In genomic region chr12:66405395-66405794, GRCh38 we compare ENCODE assay signal across 22 cellular contexts.
DNase-seq lines count a peak whose midpoint lies in the region; ATAC-seq and TF ChIP-seq lines count a peak whose summit lies in the region.
"Had no signal": no experiment of that assay in that cellular context is flagged by ENCODE, and none has a peak within 500 bp of the region (broad histone marks: within the 10 kb centered on the region; RNA-seq: fewer than 3 reads in every experiment).

No MANE protein-coding gene starts in this region.

- no peak for ATAC-seq in HG02973 (IDR thresholded peaks at IDR 0.05; ENCODE audit: unreplicated experiment)
- ATAC-seq: activated T-cell treated with anti-CD3 and anti-CD28 coated beads, Interleukin-2, amount 50 U/mL, for 4 hours; GM12878; left cardiac atrium had no signal

- in situ Hi-C loops in G401 (cut with HindIII; ENCODE audit: low sequenced_read_pairs): no loop called here

- H3K4me2 ChIP-seq in mesenchymal stem cell (ENCODE audit: low read length, poor library complexity, severe bottlenecking): no peak overlapping the region

- no peak overlapping the region for H3K23ac ChIP-seq in mesenchymal stem cell (ENCODE audit: low read length in 2 of 2)

- H3K27me3 Mint-ChIP-seq in chondrocyte (ENCODE audit: low read depth): no peaks in the 10 kb centered on the region

- H3K27me3 ChIP-seq in mesenchymal stem cell (ENCODE audit: control insufficient read depth in 1 of 2, insufficient read depth in 1 of 2, low read length in 2 of 2): no peaks in the 10 kb centered on the region
- H3K27me3 ChIP-seq: thyroid gland had no signal

- H2BK12ac ChIP-seq in mesenchymal stem cell (ENCODE audit: low read length in 2 of 2): no peak overlapping the region

- H3K9me3 ChIP-seq in mesenchymal stem cell (ENCODE audit: control insufficient read depth, low read length): no peaks in the 10 kb centered on the region
- H3K9me3 ChIP-seq: HAP-1, thyroid gland had no signal

- TF ChIP-seq CTCF in chondrocyte (IDR thresholded peaks at IDR 0.05) (no peak), GM10248 (IDR thresholded peaks at IDR 0.05; ENCODE audit: control extremely low read depth, extremely low read depth, low read depth, missing control alignments) (no peak)

- H3K9ac ChIP-seq in mesenchymal stem cell (ENCODE audit: low read length): no peak overlapping the region

- no peak overlapping the region for H2AK5ac ChIP-seq in mesenchymal stem cell (ENCODE audit: low read length, severe bottlenecking)

- DNase-seq in EL (peak; percentile 55), NCI-H2171 treated with DMSO at 0.1 percent for 48 hours (lab: John Stamatoyannopoulos, UW) (peak; percentile 57), chondrocyte (ENCODE audit: low spot score) (no peak), mesenchymal stem cell (peak; percentile 18), GM10248 (ENCODE audit: extremely low spot score) (no peak), NCI-H2227 (lab: John Stamatoyannopoulos, UW; ENCODE audit: unreplicated experiment) (no peak), G401 (ENCODE audit: low spot score) (no peak)
- DNase-seq: activated CD4-positive, alpha-beta T cell treated with anti-CD3 and anti-CD28 coated beads, Interleukin-2, amount 50 U/mL, for 48 hours; activated T-cell treated with anti-CD3 and anti-CD28 coated beads, Interleukin-2, amount 50 U/mL, for 4 hours; C1 segment of cervical spinal cord; DMS79; hypothalamus; left cardiac atrium; NCI-H1105; NCI-H345; stimulated activated CD4-positive, alpha-beta T cell treated with anti-CD3 and anti-CD28 coated beads, Interleukin-4, amount 100 ng/mL, for 4 hours; thyroid gland had no signal

- H3K4me3 Mint-ChIP-seq in chondrocyte (ENCODE audit: unreplicated experiment): no peak overlapping the region
- H3K4me3 Mint-ChIP-seq: activated T-cell treated with anti-CD3 and anti-CD28 coated beads, Interleukin-2, amount 50 U/mL, for 4 hours had no signal

- H3K4me3 ChIP-seq in mesenchymal stem cell (ENCODE audit: insufficient read depth in 1 of 2, low read depth in 1 of 2, low read length in 2 of 2): no peak overlapping the region
- H3K4me3 ChIP-seq: GM12878, HAP-1, SK-N-MC, thyroid gland had no signal

- no peak overlapping the region for H2AFZ ChIP-seq in mesenchymal stem cell (ENCODE audit: low read depth, low read length)

- no peak overlapping the region for H4K8ac ChIP-seq in mesenchymal stem cell (ENCODE audit: low read length)

- no peaks in the 10 kb centered on the region for H3K9me3 Mint-ChIP-seq in chondrocyte (ENCODE audit: low read depth)
- H3K9me3 Mint-ChIP-seq: activated T-cell treated with anti-CD3 and anti-CD28 coated beads, Interleukin-2, amount 50 U/mL, for 4 hours had no signal

- no peaks in the 10 kb centered on the region for H3K79me1 ChIP-seq in mesenchymal stem cell (replicated peaks; ENCODE audit: low read length, poor library complexity, severe bottlenecking)

- H3K4ac ChIP-seq in mesenchymal stem cell (ENCODE audit: low read depth in 1 of 2, low read length in 2 of 2): no peak overlapping the region

- no peak overlapping the region for H2BK5ac ChIP-seq in mesenchymal stem cell (ENCODE audit: low read depth, low read length, poor library complexity, severe bottlenecking)

- H2BK15ac ChIP-seq in mesenchymal stem cell (ENCODE audit: low read depth, poor library complexity, severe bottlenecking): no peak overlapping the region

- no peaks in the 10 kb centered on the region for H3K36me3 ChIP-seq in mesenchymal stem cell (ENCODE audit: control insufficient read depth in 1 of 2, insufficient read depth in 2 of 2, low read depth in 1 of 2, low read length in 2 of 2)
- H3K36me3 ChIP-seq: HAP-1, thyroid gland had no signal

- H3K4me1 ChIP-seq in mesenchymal stem cell (ENCODE audit: control insufficient read depth, insufficient read depth, low read depth, low read length): peaks cover 1% of the 10 kb centered on the region
- H3K4me1 ChIP-seq: HAP-1 had no signal

- peak overlapping the region; percentile 64 for H3K27ac Mint-ChIP-seq in chondrocyte (ENCODE audit: unreplicated experiment)

- H2BK120ac ChIP-seq in mesenchymal stem cell (ENCODE audit: low read depth, low read length): no peak overlapping the region

- H3K4me1 Mint-ChIP-seq in chondrocyte (ENCODE audit: low read depth): peaks cover 5% of the 10 kb centered on the region

- no peak overlapping the region for H3K14ac ChIP-seq in mesenchymal stem cell (ENCODE audit: low read length in 2 of 2)

- no peak overlapping the region for H3K18ac ChIP-seq in mesenchymal stem cell (ENCODE audit: low read depth in 1 of 2, low read length in 2 of 2)

- no peaks in the 10 kb centered on the region for H3K36me3 Mint-ChIP-seq in chondrocyte (ENCODE audit: low read depth)

- CTCF ChIA-PET in GM10248 (lab: Yijun Ruan, JAX): interaction anchor here (1.0 kb wide), 1 partner anchor 13 kb away, joined by 4 read pairs; no protein-coding TSS in a partner anchor

- H3K27ac ChIP-seq in mesenchymal stem cell (ENCODE audit: low read length, poor library complexity, severe bottlenecking): no peak overlapping the region
- H3K27ac ChIP-seq: epithelial cell of prostate, SK-N-MC, thyroid gland had no signal

- POLR2A ChIA-PET in GM10248 (lab: Yijun Ruan, JAX): no interaction called here

- H4K91ac ChIP-seq in mesenchymal stem cell (ENCODE audit: low read length): no peak overlapping the region

Comparison
In these comparisons a context has a peak if more than half of its experiments do, and no peak if none do; other contexts are left out.
1. DNase-seq: peak in EL (single experiment), NCI-H2171 treated with DMSO at 0.1 percent for 48 hours (single experiment) and mesenchymal stem cell (single experiment); none in chondrocyte (single experiment), GM10248 (single experiment), NCI-H2227 (single experiment) and G401 (single experiment).